ENCODE assay signal across 8 cellular contexts in genomic region chr14:21978184-21978998, GRCh38.
A peak's percentile ranks its signal among the peaks of the same experiment; 100 is the strongest.
DNase-seq lines count a peak whose midpoint lies in the region; ATAC-seq and TF ChIP-seq lines count a peak whose summit lies in the region.

No MANE protein-coding gene starts in this region.

- H3K9ac ChIP-seq in smooth muscle cell (ENCODE audit: low read depth) = no peak overlapping the region

- peak; percentile 77 for TF ChIP-seq CTCF in PC-9 (conservative IDR thresholded peaks at IDR 0.05)
- peak; percentile 35 to 64 (median 48) for TF ChIP-seq CTCF in heart left ventricle (IDR thresholded peaks at IDR 0.05)
- TF ChIP-seq CTCF in smooth muscle cell (IDR thresholded peaks at IDR 0.05; ENCODE audit: borderline replicate concordance, insufficient read depth, poor library complexity, severe bottlenecking) = peak; percentile 76

- H3K4me1 ChIP-seq in PC-9 (replicated peaks; ENCODE audit: insufficient read depth) = no peaks in the 10 kb centered on the region
- no peaks in the 10 kb centered on the region for H3K4me1 ChIP-seq in heart left ventricle
- H3K4me1 ChIP-seq in smooth muscle cell (ENCODE audit: low read depth) = no peaks in the 10 kb centered on the region

- H4K20me1 ChIP-seq in PC-9 (ENCODE audit: insufficient read depth) = no peaks in the 10 kb centered on the region
- no peaks in the 10 kb centered on the region for H4K20me1 ChIP-seq in smooth muscle cell (ENCODE audit: low read depth)

- DNase-seq in COLO668 (lab: John Stamatoyannopoulos, UW; ENCODE audit: unreplicated experiment) = peak; percentile 18
- peak; percentile 24 to 34 for DNase-seq in PC-9
- peak; percentile 34 for DNase-seq in activated T-helper 9 cell treated with anti-CD3 and anti-CD28 coated beads, Interleukin-2, amount 50 U/mL, for 16 hours (ENCODE audit: low read depth)
- no peak for DNase-seq in heart left ventricle
- DNase-seq in smooth muscle cell (lab: John Stamatoyannopoulos, UW; ENCODE audit: unreplicated experiment) = no peak
- no peak for DNase-seq in 8988T

- BruUV-seq in PC-9 (replicated peaks; lab: Mats Ljungman, UMichigan) = no TSS peak

- H3K27ac ChIP-seq in PC-9 (no peak overlapping the region), heart left ventricle (no peak overlapping the region), smooth muscle cell (ENCODE audit: low read depth) (no peak overlapping the region)

- H3K9me2 ChIP-seq in PC-9 (ENCODE audit: insufficient read depth) = no peaks in the 10 kb centered on the region

- H3K9me3 ChIP-seq in PC-9 (ENCODE audit: insufficient read depth, low read depth) (no peaks in the 10 kb centered on the region), heart left ventricle (peaks cover 0 to 8% (median 0%) of the 10 kb centered on the region in 12 donors), smooth muscle cell (replicated peaks; ENCODE audit: low read depth) (no peaks in the 10 kb centered on the region)

- H3K36me3 ChIP-seq in PC-9 (ENCODE audit: low read depth) (no peaks in the 10 kb centered on the region), heart left ventricle (no peaks in the 10 kb centered on the region), smooth muscle cell (ENCODE audit: low read depth) (no peaks in the 10 kb centered on the region)

- no peak overlapping the region for H2AFZ ChIP-seq in PC-9
- H2AFZ ChIP-seq in smooth muscle cell (ENCODE audit: low read depth) = no peak overlapping the region

- WGBS in heart left ventricle, 4 donors = 35 to 43% (median 38%) methylated on average over 11 of the region's 11 CpGs
- WGBS in smooth muscle cell (ENCODE audit: low lambda C conversion rate) = 37% methylated on average over 11 of the region's 11 CpGs

- H3K79me2 ChIP-seq in PC-9 (ENCODE audit: low read depth) (no peaks in the 10 kb centered on the region), smooth muscle cell (ENCODE audit: low read depth) (no peaks in the 10 kb centered on the region)

- no peak for TF ChIP-seq POLR2A in heart left ventricle (IDR thresholded peaks at IDR 0.05)

- no peaks in the 10 kb centered on the region for H3K27me3 ChIP-seq in PC-9 (ENCODE audit: insufficient read depth, low read depth)
- H3K27me3 ChIP-seq in heart left ventricle = peaks cover 0 to 13% (median 0%) of the 10 kb centered on the region in 9 donors
- H3K27me3 ChIP-seq in smooth muscle cell (ENCODE audit: low read depth) = peaks cover 49% of the 10 kb centered on the region

- CTCF ChIA-PET in PC-9 (lab: Charles Lee) = interaction anchor here (1.2 kb wide), 1 partner anchor 127 kb away, joined by 3 read pairs; no protein-coding TSS in a partner anchor

- intact Hi-C loops in PC-9 (cut with micrococcal nuclease; ENCODE audit: unreplicated experiment) (no loop called here), heart left ventricle (cut with DNase I) (no loop called here)

- H3K4me2 ChIP-seq in PC-9 = no peak overlapping the region
- no peak overlapping the region for H3K4me2 ChIP-seq in smooth muscle cell

- H3K4me3 ChIP-seq in PC-9 (no peak overlapping the region), heart left ventricle (no peak overlapping the region), smooth muscle cell (no peak overlapping the region)

- H3F3A ChIP-seq in PC-9 (ENCODE audit: insufficient read depth, low read depth) (no peaks in the 10 kb centered on the region), smooth muscle cell (ENCODE audit: low read depth) (no peaks in the 10 kb centered on the region)

- ATAC-seq in GM21447 (IDR thresholded peaks at IDR 0.05; ENCODE audit: unreplicated experiment) (peak; percentile 61), heart left ventricle (no peak), HG03521 (IDR thresholded peaks at IDR 0.05; ENCODE audit: unreplicated experiment) (no peak)

- POLR2A ChIA-PET in PC-9 (lab: Charles Lee; ENCODE audit: unreplicated experiment) = no interaction called here

Comparison
In these comparisons a context has a peak if more than half of its experiments do, and no peak if none do; other contexts are left out.
1. DNase-seq: peak in COLO668 (single experiment), PC-9 (2 of 2) and activated T-helper 9 cell treated with anti-CD3 and anti-CD28 coated beads, Interleukin-2, amount 50 U/mL, for 16 hours (single experiment); none in heart left ventricle (0 of 5), smooth muscle cell (single experiment) and 8988T (single experiment).
2. Peak in every context shown above with its lines, with median percentiles within 50 percentile points of each other: CTCF ChIP-seq.